32 cellular contexts compared by ENCODE assay signal in genomic region chr18:14285053-14285452, GRCh38.
"Had no signal": no experiment of that assay in that cellular context is flagged by ENCODE, and none has a peak within 500 bp of the region (broad histone marks: within the 10 kb centered on the region; RNA-seq: fewer than 3 reads in every experiment).

No MANE protein-coding gene starts in this region.

- H3K27me3 Mint-ChIP-seq: activated CD4-positive, alpha-beta T cell treated with anti-CD3 and anti-CD28 coated beads, Interleukin-2, amount 10 ng/mL, durations not matched to agents 7 days and 5 days; activated CD8-positive, alpha-beta T cell treated with anti-CD3 and anti-CD28 coated beads for 36 hours; activated naive CD4-positive, alpha-beta T cell treated with anti-CD3 and anti-CD28 coated beads, Interleukin-2, amount 10 ng/mL, durations not matched to agents 7 days and 5 days; activated naive CD8-positive, alpha-beta T cell treated with anti-CD3 and anti-CD28 coated beads, Interleukin-2, amount 10 ng/mL, durations not matched to agents 7 days and 5 days; activated T-helper 17 cell treated with anti-CD3 and anti-CD28 coated beads, Interleukin-2, amount 50 U/mL, for 72 hours; brain; dendritic cell treated with granulocyte-macrophage colony-stimulating factor and Interleukin-4, amounts not matched to agents 40 ng/mL and 50 ng/mL, for 4 days had no signal

- ATAC-seq: activated CD8-positive, alpha-beta T cell treated with anti-CD3 and anti-CD28 coated beads for 36 hours; activated naive CD4-positive, alpha-beta T cell treated with anti-CD3 and anti-CD28 coated beads, Interleukin-2, amount 50 U/mL, for 72 hours; activated T-cell treated with anti-CD3 and anti-CD28 coated beads, Interleukin-2, amount 50 U/mL, for 4 hours; activated T-helper 17 cell treated with anti-CD3 and anti-CD28 coated beads, Interleukin-2, amount 50 U/mL, for 72 hours; esophagus mucosa; foreskin keratinocyte; gastrocnemius medialis; heart left ventricle; WTC11 had no signal

- H3K4me3 ChIP-seq: ascending aorta, breast epithelium, cardiac muscle cell, colonic mucosa, dorsolateral prefrontal cortex, gastrocnemius medialis, heart left ventricle had no signal

- H3K4me1 ChIP-seq: ascending aorta, breast epithelium, colonic mucosa, foreskin keratinocyte, gastrocnemius medialis, heart left ventricle had no signal

- H3K27ac ChIP-seq: ascending aorta, breast epithelium, cardiac muscle cell, colonic mucosa, dorsolateral prefrontal cortex, foreskin keratinocyte, gastrocnemius medialis, heart left ventricle, VCaP had no signal

- H3K27me3 ChIP-seq: ascending aorta, breast epithelium, cardiac muscle cell, colonic mucosa, dorsolateral prefrontal cortex, foreskin keratinocyte, gastrocnemius medialis, heart left ventricle had no signal

- H3K27ac Mint-ChIP-seq: activated CD4-positive, alpha-beta T cell treated with anti-CD3 and anti-CD28 coated beads, Interleukin-2, amount 10 ng/mL, durations not matched to agents 7 days and 5 days; activated CD8-positive, alpha-beta T cell treated with anti-CD3 and anti-CD28 coated beads for 36 hours; activated naive CD4-positive, alpha-beta T cell treated with anti-CD3 and anti-CD28 coated beads, Interleukin-2, amount 10 ng/mL, durations not matched to agents 7 days and 5 days; activated naive CD4-positive, alpha-beta T cell treated with anti-CD3 and anti-CD28 coated beads, Interleukin-2, amount 50 U/mL, for 72 hours; activated naive CD8-positive, alpha-beta T cell treated with anti-CD3 and anti-CD28 coated beads, Interleukin-2, amount 10 ng/mL, durations not matched to agents 7 days and 5 days; activated T-helper 17 cell treated with anti-CD3 and anti-CD28 coated beads, Interleukin-2, amount 50 U/mL, for 72 hours; brain; dendritic cell treated with granulocyte-macrophage colony-stimulating factor and Interleukin-4, amounts not matched to agents 40 ng/mL and 50 ng/mL, for 4 days; endodermal cell; WTC11 had no signal

- H3K9me3 ChIP-seq: ascending aorta, breast epithelium, colonic mucosa, gastrocnemius medialis, heart left ventricle had no signal

- H3K9me3 Mint-ChIP-seq: activated CD4-positive, alpha-beta T cell treated with anti-CD3 and anti-CD28 coated beads, Interleukin-2, amount 10 ng/mL, durations not matched to agents 7 days and 5 days; activated CD8-positive, alpha-beta T cell treated with anti-CD3 and anti-CD28 coated beads for 36 hours; activated naive CD4-positive, alpha-beta T cell treated with anti-CD3 and anti-CD28 coated beads, Interleukin-2, amount 10 ng/mL, durations not matched to agents 7 days and 5 days; activated naive CD4-positive, alpha-beta T cell treated with anti-CD3 and anti-CD28 coated beads, Interleukin-2, amount 50 U/mL, for 72 hours; activated naive CD8-positive, alpha-beta T cell treated with anti-CD3 and anti-CD28 coated beads, Interleukin-2, amount 10 ng/mL, durations not matched to agents 7 days and 5 days; activated T-cell treated with anti-CD3 and anti-CD28 coated beads, Interleukin-2, amount 50 U/mL, for 4 hours; activated T-helper 17 cell treated with anti-CD3 and anti-CD28 coated beads, Interleukin-2, amount 50 U/mL, for 72 hours; dendritic cell treated with granulocyte-macrophage colony-stimulating factor and Interleukin-4, amounts not matched to agents 40 ng/mL and 50 ng/mL, for 4 days had no signal

- H3K4me3 Mint-ChIP-seq: activated CD4-positive, alpha-beta T cell treated with anti-CD3 and anti-CD28 coated beads, Interleukin-2, amount 10 ng/mL, durations not matched to agents 7 days and 5 days; activated CD8-positive, alpha-beta T cell treated with anti-CD3 and anti-CD28 coated beads for 36 hours; activated naive CD4-positive, alpha-beta T cell treated with anti-CD3 and anti-CD28 coated beads, Interleukin-2, amount 10 ng/mL, durations not matched to agents 7 days and 5 days; activated naive CD8-positive, alpha-beta T cell treated with anti-CD3 and anti-CD28 coated beads, Interleukin-2, amount 10 ng/mL, durations not matched to agents 7 days and 5 days; activated T-cell treated with anti-CD3 and anti-CD28 coated beads, Interleukin-2, amount 50 U/mL, for 4 hours; activated T-helper 17 cell treated with anti-CD3 and anti-CD28 coated beads, Interleukin-2, amount 50 U/mL, for 72 hours; brain; dendritic cell treated with granulocyte-macrophage colony-stimulating factor and Interleukin-4, amounts not matched to agents 40 ng/mL and 50 ng/mL, for 4 days; endodermal cell; WTC11 had no signal

- H3K4me1 Mint-ChIP-seq: activated CD4-positive, alpha-beta T cell treated with anti-CD3 and anti-CD28 coated beads, Interleukin-2, amount 10 ng/mL, durations not matched to agents 7 days and 5 days; activated naive CD4-positive, alpha-beta T cell treated with anti-CD3 and anti-CD28 coated beads, Interleukin-2, amount 10 ng/mL, durations not matched to agents 7 days and 5 days; activated T-helper 17 cell treated with anti-CD3 and anti-CD28 coated beads, Interleukin-2, amount 50 U/mL, for 72 hours; brain; endodermal cell; WTC11 had no signal

- DNase-seq: activated CD4-positive, alpha-beta T cell treated with anti-CD3 and anti-CD28 coated beads for 1 hour; activated CD4-positive, alpha-beta T cell treated with anti-CD3 and anti-CD28 coated beads for 4 hours; activated CD4-positive, alpha-beta T cell treated with anti-CD3 and anti-CD28 coated beads, Interleukin-2, amount 10 ng/mL, durations not matched to agents 7 days and 5 days; activated CD4-positive, alpha-beta T cell treated with anti-CD3 and anti-CD28 coated beads, Interleukin-2, amount 50 U/mL, for 48 hours; activated CD8-positive, alpha-beta memory T cell treated with anti-CD3 and anti-CD28 coated beads for 24 hours; activated CD8-positive, alpha-beta T cell treated with anti-CD3 and anti-CD28 coated beads for 36 hours; activated gamma-delta T cell; activated naive CD4-positive, alpha-beta T cell; activated naive CD4-positive, alpha-beta T cell treated with anti-CD3 and anti-CD28 coated beads, Interleukin-2, amount 10 ng/mL, durations not matched to agents 7 days and 5 days; activated naive CD8-positive, alpha-beta T cell treated with anti-CD3 and anti-CD28 coated beads, Interleukin-2, amount 10 ng/mL, durations not matched to agents 7 days and 5 days; activated T-cell treated with anti-CD3 and anti-CD28 coated beads, Interleukin-2, amount 50 U/mL, for 4 hours; central memory CD4-positive, alpha-beta T cell; cerebellar nuclear complex; colonic mucosa; dorsolateral prefrontal cortex; effector memory CD4-positive, alpha-beta T cell; endodermal cell; foreskin keratinocyte; gastrocnemius medialis; glutamatergic neuron; heart left ventricle; T-helper 2 cell had no signal

- H3K36me3 Mint-ChIP-seq: activated naive CD4-positive, alpha-beta T cell treated with anti-CD3 and anti-CD28 coated beads, Interleukin-2, amount 10 ng/mL, durations not matched to agents 7 days and 5 days; activated naive CD4-positive, alpha-beta T cell treated with anti-CD3 and anti-CD28 coated beads, Interleukin-2, amount 50 U/mL, for 72 hours; activated naive CD8-positive, alpha-beta T cell treated with anti-CD3 and anti-CD28 coated beads, Interleukin-2, amount 10 ng/mL, durations not matched to agents 7 days and 5 days; brain had no signal

- H3K36me3 ChIP-seq: ascending aorta, breast epithelium, cardiac muscle cell, colonic mucosa, gastrocnemius medialis, heart left ventricle had no signal
